In the genomic region with DNA sequence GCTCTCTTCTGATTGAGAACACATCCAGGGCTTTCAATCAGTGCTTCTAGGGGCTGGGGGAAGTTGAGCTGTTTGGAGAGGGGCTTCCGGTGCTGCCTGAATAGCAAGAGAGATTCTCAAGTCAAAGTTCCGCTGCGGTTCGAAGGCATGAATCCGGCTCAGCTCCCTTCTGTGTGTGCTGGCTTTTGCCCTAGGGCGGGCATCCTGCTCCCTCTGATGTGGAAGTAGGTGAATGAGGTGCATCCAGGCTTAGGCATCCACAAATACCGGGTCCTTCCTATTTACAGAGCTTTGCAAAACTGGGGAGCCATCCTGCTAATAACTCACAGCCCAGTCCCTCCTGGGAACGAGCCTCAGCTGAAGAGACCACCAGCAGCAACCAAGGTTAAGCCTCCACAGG, we compare ENCODE assay signal across 27 cellular contexts.
"Had no signal": no experiment of that assay in that cellular context is flagged by ENCODE, and none has a peak within 500 bp of the region (broad histone marks: within the 10 kb centered on the region; RNA-seq: fewer than 3 reads in every experiment).

No MANE protein-coding gene starts in this region.

- DNase-seq: hippocampal formation; left colon; left lung; lower lobe of right lung; mammary epithelial cell; mesenchymal stem cell; occipital lobe; ovary; stimulated activated CD4-positive, alpha-beta T cell treated with anti-CD3 and anti-CD28 coated beads, Interleukin-12 subunit alpha, Interleukin-12 subunit beta, amount 100 ng/mL, for 4 hours; stimulated activated CD4-positive, alpha-beta T cell treated with anti-CD3 and anti-CD28 coated beads, Interleukin-15, amount 100 ng/mL, for 24 hours; stimulated activated CD4-positive, alpha-beta T cell treated with anti-CD3 and anti-CD28 coated beads, Interleukin-2, amount 100 ng/mL, for 24 hours; stimulated activated CD4-positive, alpha-beta T cell treated with anti-CD3 and anti-CD28 coated beads, Interleukin-4, amount 100 ng/mL, for 1 hour; stimulated activated naive B cell treated with anti-CD40 and anti-IgM and Interleukin-4, amounts not matched to agents 10 μg/mL and 1 μg/mL and 100 μg/mL, for 72 hours; stimulated activated naive CD8-positive, alpha-beta T cell treated with anti-CD3 and anti-CD28 coated beads, Interleukin-15, Interleukin-2, amounts not matched to agents 100 U/mL and 50 U/mL, for 24 hours; stomach; tibial artery; trophoblast cell; uterus had no signal

- H3K27ac Mint-ChIP-seq: naive thymus-derived CD8-positive, alpha-beta T cell had no signal

- H3K4me3 Mint-ChIP-seq: naive thymus-derived CD8-positive, alpha-beta T cell; nephron; neural crest cell; stimulated activated naive B cell treated with anti-CD40 and anti-IgM and Interleukin-4, amounts not matched to agents 10 μg/mL and 1 μg/mL and 100 μg/mL, for 72 hours had no signal

- H3K36me3 ChIP-seq: ovary, right lobe of liver, thoracic aorta, uterus had no signal

- H3K27me3 Mint-ChIP-seq: stimulated activated naive B cell treated with anti-CD40 and anti-IgM and Interleukin-4, amounts not matched to agents 10 μg/mL and 1 μg/mL and 100 μg/mL, for 72 hours had no signal

- H3K36me3 Mint-ChIP-seq: naive thymus-derived CD8-positive, alpha-beta T cell had no signal

- H3K4me3 ChIP-seq: left lung, lower lobe of right lung, ovary, right atrium auricular region, smooth muscle cell, stomach, suprapubic skin, thoracic aorta, tibial artery, uterus had no signal

- H3K9me3 Mint-ChIP-seq: naive thymus-derived CD8-positive, alpha-beta T cell; nephron; neural crest cell had no signal

- H3K27ac ChIP-seq: left lung, lower lobe of right lung, right atrium auricular region, stomach, suprapubic skin, thoracic aorta, tibial artery, uterus had no signal

- FAIRE-seq: keratinocyte had no signal

- H3K27me3 ChIP-seq: left lung, ovary, right atrium auricular region, right lobe of liver, stomach, suprapubic skin, tibial artery, uterus had no signal

- H3K4me1 ChIP-seq: suprapubic skin, uterus had no signal

- H3K9me3 ChIP-seq: left lung, lower lobe of right lung, ovary, right atrium auricular region, right lobe of liver, stomach, suprapubic skin, thoracic aorta, tibial artery, uterus had no signal
